Comparison of ENCODE assay signal across 17 cellular contexts in the genomic region with DNA sequence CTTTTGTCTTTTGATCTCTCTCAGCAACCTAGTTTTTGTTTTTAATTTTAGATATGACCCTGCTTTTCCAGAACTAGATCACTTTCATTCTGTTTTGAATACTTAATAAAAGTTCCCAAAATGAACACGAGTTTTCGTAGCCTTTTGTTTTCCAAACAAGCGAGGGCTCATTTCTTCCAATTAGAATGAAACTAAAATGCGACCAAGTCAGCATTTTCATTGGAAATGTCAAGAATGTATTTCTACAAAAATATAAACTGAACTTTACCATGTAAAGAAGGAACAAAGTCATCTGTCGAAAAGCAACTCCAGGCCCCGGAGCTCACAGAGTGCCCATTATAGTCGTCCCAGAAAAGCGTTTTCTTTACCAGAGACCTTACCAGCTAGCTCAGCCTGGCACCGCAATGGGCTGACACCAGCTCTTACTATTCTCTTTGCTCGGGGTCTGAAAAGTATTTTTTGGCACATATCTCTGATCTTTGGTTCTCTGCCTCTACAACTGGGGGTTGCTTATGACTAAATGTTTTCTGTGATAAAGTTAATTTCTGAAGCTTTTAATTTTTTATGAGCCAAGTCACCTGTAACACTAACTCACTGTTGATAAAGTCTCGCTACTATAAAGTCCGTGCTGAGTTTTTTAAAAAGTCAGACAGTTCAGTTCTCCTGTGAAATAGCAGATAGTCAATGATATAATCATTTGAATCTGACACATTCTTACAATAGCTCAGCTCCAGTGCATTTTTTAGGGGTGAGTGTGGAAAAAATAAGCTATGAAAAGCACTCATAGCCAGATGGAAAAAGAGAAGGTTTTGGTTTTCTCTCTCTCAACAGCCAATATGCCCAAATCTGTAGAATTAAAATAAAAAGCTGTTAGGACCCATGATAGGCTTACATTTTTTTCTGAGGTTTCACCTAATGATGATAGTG. TPM values are rescaled to one million over a fixed set of nuclear protein-coding genes. Genes with fewer than 3 reads are reported as not detected.
DNase-seq lines count a peak whose midpoint lies in the region; ATAC-seq and TF ChIP-seq lines count a peak whose summit lies in the region.
"Had no signal": no experiment of that assay in that cellular context is flagged by ENCODE, and none has a peak within 500 bp of the region (broad histone marks: within the 10 kb centered on the region; RNA-seq: fewer than 3 reads in every experiment).

No MANE protein-coding gene starts in this region.

- peak; percentile 50 for DNase-seq in AG20443 (ENCODE audit: low spot score)
- DNase-seq in SK-N-SH = no peak
- peak; percentile 34 to 82 for DNase-seq in fibroblast of lung (ENCODE audit: low read depth in 2 of 2)
- DNase-seq in psoas muscle = no peak
- DNase-seq in stimulated activated CD4-positive, alpha-beta T cell treated with anti-CD3 and anti-CD28 coated beads, Interleukin-2, amount 100 ng/mL, for 24 hours = no peak
- DNase-seq in middle frontal gyrus (ENCODE audit: extremely low spot score, low spot score) = no peak
- DNase-seq: activated CD4-positive, alpha-beta T cell treated with anti-CD3 and anti-CD28 coated beads, Interleukin-2, amount 50 U/mL, for 1 hour; DMS79 treated with DMSO at 0.1 percent for 48 hours; NCI-H1417 treated with DMSO at 0.1 percent for 48 hours; NCI-H510A treated with DMSO at 0.1 percent for 48 hours; PC-3; stimulated activated CD4-positive, alpha-beta T cell treated with anti-CD3 and anti-CD28 coated beads, Interleukin-15, amount 100 ng/mL, for 24 hours; T-helper 2 cell had no signal

- TF ChIP-seq CTCF in SK-N-SH (IDR thresholded peaks at IDR 0.05) (no peak), fibroblast of lung (conservative IDR thresholded peaks at IDR 0.05 in 1 of 2, IDR thresholded peaks at IDR 0.05 in 1 of 2; ENCODE audit: low read depth in 1 of 2, low read length in 2 of 2) (no peak), psoas muscle (IDR thresholded peaks at IDR 0.05) (no peak)

- H2AFZ ChIP-seq in SK-N-SH (ENCODE audit: low read depth) = no peak overlapping the region
- H2AFZ ChIP-seq in fibroblast of lung (ENCODE audit: low read length) = no peak overlapping the region

- WGBS in SK-N-SH (ENCODE audit: low lambda C conversion rate) = 73% methylated on average over 12 of the region's 12 CpGs
- WGBS in psoas muscle, 3 donors = 85 to 89% (median 86%) methylated on average over 12 of the region's 12 CpGs

- H3K36me3 ChIP-seq in SK-N-SH (replicated peaks in 1 of 2; ENCODE audit: control insufficient read depth in 1 of 2, insufficient read depth in 2 of 2, low read length in 1 of 2) = peaks cover 0 to 3% of the 10 kb centered on the region in 2 experiments
- no peaks in the 10 kb centered on the region for H3K36me3 ChIP-seq in fibroblast of lung (ENCODE audit: control insufficient read depth, insufficient read depth, low read length)
- peaks cover 0 to 2% of the 10 kb centered on the region in 2 donors for H3K36me3 ChIP-seq in psoas muscle (ENCODE audit: insufficient read depth in 1 of 2, low read depth in 1 of 2)
- H3K36me3 ChIP-seq: breast epithelium had no signal

- H4K20me1 ChIP-seq in SK-N-SH (ENCODE audit: insufficient read depth) (no peaks in the 10 kb centered on the region), fibroblast of lung (ENCODE audit: control insufficient read depth, extremely low read depth, insufficient read depth, low read length) (no peaks in the 10 kb centered on the region)

- H3K4me3 ChIP-seq in SK-N-SH (ENCODE audit: low read depth in 2 of 2, low read length in 1 of 2) (peak overlapping the region in 1 of 2 experiments; percentile 38; a peak in 2 of 4 replicates), fibroblast of lung (replicated peaks in 1 of 4; ENCODE audit: control extremely low read depth in 1 of 4, insufficient read depth in 1 of 4, low read depth in 3 of 4, low read length in 4 of 4) (peak overlapping the region; percentile 16 to 32 (median 25)), psoas muscle (no peak overlapping the region)
- H3K4me3 ChIP-seq: BLaER1, breast epithelium had no signal

- H3K27me3 ChIP-seq in SK-N-SH (ENCODE audit: insufficient read depth) (no peaks in the 10 kb centered on the region), fibroblast of lung (ENCODE audit: control insufficient read depth, insufficient read depth, low read length) (no peaks in the 10 kb centered on the region), psoas muscle (ENCODE audit: insufficient read depth in 3 of 3, low read length in 2 of 3) (no peaks in the 10 kb centered on the region)
- H3K27me3 ChIP-seq: BLaER1, breast epithelium had no signal

- no peaks in the 10 kb centered on the region for H3K9me3 ChIP-seq in SK-N-SH
- H3K9me3 ChIP-seq in fibroblast of lung (ENCODE audit: control insufficient read depth, insufficient read depth, low read depth, low read length) = no peaks in the 10 kb centered on the region
- no peaks in the 10 kb centered on the region for H3K9me3 ChIP-seq in psoas muscle
- H3K9me3 ChIP-seq: BLaER1, breast epithelium had no signal

- no peak for TF ChIP-seq RAD21 in SK-N-SH (IDR thresholded peaks at IDR 0.05; ENCODE audit: low read length)

- peaks cover 9 to 12% of the 10 kb centered on the region in 2 experiments; a peak in 3 of 4 replicates for H3K4me1 ChIP-seq in SK-N-SH (ENCODE audit: control insufficient read depth in 1 of 2, insufficient read depth in 2 of 2, low read depth in 1 of 2, low read length in 1 of 2)
- H3K4me1 ChIP-seq in fibroblast of lung (ENCODE audit: control insufficient read depth, extremely low read depth, insufficient read depth, low read length) = peaks cover 26% of the 10 kb centered on the region
- peaks cover 26% of the 10 kb centered on the region for H3K4me1 ChIP-seq in psoas muscle
- H3K4me1 ChIP-seq: breast epithelium had no signal

- TF ChIP-seq EP300 in SK-N-SH (IDR thresholded peaks at IDR 0.05; ENCODE audit: borderline replicate concordance in 1 of 2, low read depth in 1 of 2, low read length in 1 of 2) = peak in 1 of 2 experiments; percentile 69; a peak in 1 of 4 replicates

- intact Hi-C loops in psoas muscle (cut with DNase I) = loop anchor here in 1 of 2 donors (5.0 kb wide), 1 partner anchor 33 kb away; no protein-coding TSS in a partner anchor

- CTCF ChIA-PET in SK-N-SH (lab: Yijun Ruan, JAX) = no interaction called here

- H3F3A ChIP-seq in SK-N-SH (replicated peaks; ENCODE audit: insufficient read depth) = peaks cover 44% of the 10 kb centered on the region

- ATAC-seq in psoas muscle = no peak
- ATAC-seq in GM21526 (IDR thresholded peaks at IDR 0.05; ENCODE audit: low FRiP score, unreplicated experiment) = no peak
- ATAC-seq in GM19395 (IDR thresholded peaks at IDR 0.05; ENCODE audit: unreplicated experiment) = no peak
- ATAC-seq: PC-3 had no signal

- H3K79me2 ChIP-seq in SK-N-SH (ENCODE audit: insufficient read depth) (peaks cover 92% of the 10 kb centered on the region), fibroblast of lung (ENCODE audit: control insufficient read depth, insufficient read depth, low read length) (peaks cover 73% of the 10 kb centered on the region)

- H3K9me2 ChIP-seq in SK-N-SH = no peaks in the 10 kb centered on the region

- POLR2A ChIA-PET in SK-N-SH (lab: Yijun Ruan, JAX) = no interaction called here

- H3K4me2 ChIP-seq in SK-N-SH (peak overlapping the region; percentile 74), fibroblast of lung (ENCODE audit: extremely low read depth, insufficient read depth, low read length) (peak overlapping the region; percentile 64)
- H3K4me2 ChIP-seq: BLaER1 had no signal

- peak overlapping the region; percentile 55 to 81; a peak in 3 of 4 replicates for H3K27ac ChIP-seq in SK-N-SH (ENCODE audit: low read depth in 2 of 2, low read length in 1 of 2)
- peak overlapping the region; percentile 85 for H3K27ac ChIP-seq in fibroblast of lung (ENCODE audit: insufficient read depth, low read length)
- peak overlapping the region; percentile 1 for H3K27ac ChIP-seq in psoas muscle
- H3K27ac ChIP-seq: BLaER1 had no signal

- H3K9ac ChIP-seq in SK-N-SH = peak overlapping the region; percentile 39; the same call in 1 of the 2 replicates
- H3K9ac ChIP-seq in fibroblast of lung (ENCODE audit: insufficient read depth, low read length) = no peak overlapping the region
- H3K9ac ChIP-seq: BLaER1 had no signal

TF ChIP-seq in SK-N-SH, 30 proteins besides CTCF, POLR2A, EP300 and RAD21 (continues in another document):
- TF ChIP-seq, protein P1, sequence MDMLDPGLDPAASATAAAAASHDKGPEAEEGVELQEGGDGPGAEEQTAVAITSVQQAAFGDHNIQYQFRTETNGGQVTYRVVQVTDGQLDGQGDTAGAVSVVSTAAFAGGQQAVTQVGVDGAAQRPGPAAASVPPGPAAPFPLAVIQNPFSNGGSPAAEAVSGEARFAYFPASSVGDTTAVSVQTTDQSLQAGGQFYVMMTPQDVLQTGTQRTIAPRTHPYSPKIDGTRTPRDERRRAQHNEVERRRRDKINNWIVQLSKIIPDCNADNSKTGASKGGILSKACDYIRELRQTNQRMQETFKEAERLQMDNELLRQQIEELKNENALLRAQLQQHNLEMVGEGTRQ (IDR thresholded peaks at IDR 0.05; ENCODE audit: borderline replicate concordance, low read depth, low read length) = no peak
- TF ChIP-seq ELF1 (IDR thresholded peaks at IDR 0.05) (no peak), MEF2A (IDR thresholded peaks at IDR 0.05; ENCODE audit: borderline replicate concordance, low read depth) (no peak), YY1 (IDR thresholded peaks at IDR 0.05; ENCODE audit: low read depth) (no peak), RCOR1 (IDR thresholded peaks at IDR 0.05; ENCODE audit: low read length) (no peak), TCF12 (IDR thresholded peaks at IDR 0.05) (peak; percentile 82), SMC3 (IDR thresholded peaks at IDR 0.05; ENCODE audit: low read depth, low read length) (no peak), CHD2 (IDR thresholded peaks at IDR 0.05; ENCODE audit: low read length, partially characterized antibody) (no peak), JUND (IDR thresholded peaks at IDR 0.05) (peak; percentile 85), MXI1 (IDR thresholded peaks at IDR 0.05; ENCODE audit: low read depth, low read length) (no peak), NRF1 (IDR thresholded peaks at IDR 0.05; ENCODE audit: low read depth, low read length) (no peak)

RNA-seq across cellular contexts. Expression of gene SAMD4A, which starts 43.4 kb away (rescaled TPM):
- polyA plus RNA-seq in SK-N-SH (2012; rRNA removed) = 5.0 and 5.9 TPM in 2 replicates
- 5.2 and 5.7 TPM in 2 replicates for polyA plus RNA-seq in SK-N-SH (2012; cell fraction: cytosol; rRNA removed)
- 16.6 and 20.6 TPM in 2 replicates for polyA plus RNA-seq in SK-N-SH (2012; cell fraction: nucleus; rRNA removed)
- 25.9 and 39.8 TPM in 2 replicates for total RNA-seq in fibroblast of lung
- polyA plus RNA-seq in fibroblast of lung = 9.3 and 12.2 TPM in 2 replicates
- 25.1 and 29.4 TPM in 2 replicates for polyA plus RNA-seq in fibroblast of lung (2012)
- polyA minus RNA-seq in fibroblast of lung (ENCODE audit: low replicate concordance) = 52.1 and 114 TPM in 2 replicates
- 100 to 1,000 TPM in 1 of 4 donors, 10 to 100 TPM in 3; 66.7 to 139 (median 76.3) TPM for total RNA-seq in psoas muscle
- polyA plus RNA-seq in psoas muscle = 10 to 100 TPM in 2 of 3 donors, 1 to 10 TPM in 1; 9.6 to 67.9 (median 22.1) TPM

Comparison
In these comparisons a context has a peak if more than half of its experiments do, and no peak if none do; other contexts are left out.
1. DNase-seq: peak in AG20443 (single experiment) and fibroblast of lung (2 of 2); none in SK-N-SH (single experiment), psoas muscle (0 of 2), stimulated activated CD4-positive, alpha-beta T cell treated with anti-CD3 and anti-CD28 coated beads, Interleukin-2, amount 100 ng/mL, for 24 hours (0 of 2) and middle frontal gyrus (single experiment).
2. H3K27ac ChIP-seq: peak in every context shown above with its lines; median percentile 85 in fibroblast of lung; 68 in SK-N-SH; 1 in psoas muscle.